Comparison of ENCODE assay signal across 8 cellular contexts in the genomic region with DNA sequence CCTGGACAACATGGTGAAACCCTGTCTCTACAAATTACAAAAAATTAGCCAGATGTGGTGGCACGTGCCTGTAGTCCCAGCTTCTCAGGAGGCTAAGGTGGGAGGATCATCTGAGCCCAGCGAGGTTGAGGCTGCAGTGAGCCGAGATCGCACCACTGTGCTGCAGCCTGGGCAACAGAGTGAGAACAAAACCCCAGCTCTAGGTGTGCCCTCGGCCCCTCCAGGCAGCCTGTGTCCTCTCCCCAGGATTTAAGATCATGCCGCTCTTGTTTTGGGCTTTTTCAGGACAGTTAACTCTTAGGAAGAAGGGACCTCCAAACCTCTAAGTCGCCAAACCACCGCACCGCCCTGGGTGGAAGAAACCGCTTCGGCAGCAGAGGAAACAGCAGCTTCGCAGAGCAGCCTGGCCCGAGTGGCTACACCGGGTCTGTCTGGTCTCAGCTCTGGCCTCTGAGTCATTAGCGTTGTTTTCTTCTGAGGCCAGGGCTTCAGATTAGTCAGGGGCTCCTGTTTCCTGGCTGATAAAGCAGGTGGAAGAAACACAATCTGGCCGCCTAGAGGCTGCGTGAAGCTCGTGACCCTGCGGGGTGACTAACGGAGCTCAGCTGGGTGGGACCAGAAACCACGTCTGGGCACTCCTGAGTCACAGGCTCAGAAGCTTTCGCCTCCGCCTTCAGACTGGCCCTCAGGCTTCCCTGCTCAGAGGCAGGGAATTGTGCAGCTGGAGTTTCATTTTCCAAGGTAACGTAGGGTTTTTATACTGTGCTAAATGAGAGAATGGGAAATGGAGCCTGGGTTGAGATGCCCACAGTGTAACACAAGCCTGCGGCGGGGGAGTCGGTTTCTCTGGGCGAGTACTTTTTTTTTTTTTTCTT. TPM values are rescaled to one million over a fixed set of nuclear protein-coding genes. Genes with fewer than 3 reads are reported as not detected.
DNase-seq lines count a peak whose midpoint lies in the region; ATAC-seq and TF ChIP-seq lines count a peak whose summit lies in the region.

No MANE protein-coding gene starts in this region.

- H3K36me3 Mint-ChIP-seq in chondrocyte (ENCODE audit: low read depth): no peaks in the 10 kb centered on the region

- intact Hi-C loops in right lobe of liver (cut with DNase I): loop anchor here (10.0 kb wide), 2 partner anchors 45 to 165 kb away; no protein-coding TSS in a partner anchor

- peak; percentile 50 for TF ChIP-seq POLR2A in right lobe of liver (IDR thresholded peaks at IDR 0.05)

- no peaks in the 10 kb centered on the region for H3K27me3 ChIP-seq in H7 (ENCODE audit: control insufficient read depth, insufficient read depth, low read length)
- H3K27me3 ChIP-seq in right lobe of liver: no peaks in the 10 kb centered on the region

- 35% methylated on average over 11 of the region's 28 CpGs for WGBS in right lobe of liver (ENCODE audit: insufficient coverage, low coverage, low lambda C conversion rate, missing lambda C conversion rate)

- H3K9me3 Mint-ChIP-seq in chondrocyte (ENCODE audit: low read depth): no peaks in the 10 kb centered on the region

- peak overlapping the region; percentile 9 to 72 (median 24) for H3K27ac ChIP-seq in right lobe of liver

- H3K27ac Mint-ChIP-seq in chondrocyte (ENCODE audit: unreplicated experiment): peak overlapping the region; percentile 98

- no peaks in the 10 kb centered on the region for H3K36me3 ChIP-seq in H7 (replicated peaks; ENCODE audit: control insufficient read depth, insufficient read depth, low read length)
- H3K36me3 ChIP-seq in right lobe of liver: no peaks in the 10 kb centered on the region

- H3K4me3 Mint-ChIP-seq in chondrocyte (ENCODE audit: unreplicated experiment): peak overlapping the region; percentile 59

- no peaks in the 10 kb centered on the region for H3K27me3 Mint-ChIP-seq in chondrocyte (ENCODE audit: low read depth)

- DNase-seq in H7 (peak; percentile 71), LoVo (ENCODE audit: low spot score) (peak; percentile 96), chondrocyte (ENCODE audit: low spot score) (peak; percentile 89), right lobe of liver (peak; percentile 59 to 71 (median 70))
- peak; percentile 61 for DNase-seq in activated CD4-positive, alpha-beta T cell treated with anti-CD3 and anti-CD28 coated beads for 1 hour
- peak; percentile 56 to 77 (median 66) for DNase-seq in stimulated activated CD4-positive, alpha-beta T cell treated with anti-CD3 and anti-CD28 coated beads, TNF-alpha, amount 100 ng/mL, for 48 hours (ENCODE audit: low read depth in 3 of 3)

- H3K9me3 ChIP-seq in right lobe of liver: no peaks in the 10 kb centered on the region

- ATAC-seq in right lobe of liver: peak; percentile 81 to 91 (median 88)
- ATAC-seq in GM21528 (IDR thresholded peaks at IDR 0.05; ENCODE audit: low FRiP score, unreplicated experiment): no peak

- no peaks in the 10 kb centered on the region for H3K4me1 ChIP-seq in right lobe of liver

- TF ChIP-seq CTCF in GM12872 (IDR thresholded peaks at IDR 0.05; ENCODE audit: insufficient read depth, low read depth, low read length) (peak; percentile 40; the same call in 1 of the 3 replicates), chondrocyte (IDR thresholded peaks at IDR 0.05) (peak; percentile 51), right lobe of liver (IDR thresholded peaks at IDR 0.05) (no peak)

- H3K4me1 Mint-ChIP-seq in chondrocyte (ENCODE audit: low read depth): peaks cover 38% of the 10 kb centered on the region

- H3K4me3 ChIP-seq in H7 (ENCODE audit: insufficient read depth, low read depth, low read length) (no peak overlapping the region), right lobe of liver (no peak overlapping the region)

RNA-seq across cellular contexts. Expression of a gene that starts 44.7 kb away (rescaled TPM):
- total RNA-seq in H7 (2014; rRNA removed; shearing (Covaris generic)): 12.7 and 13.9 TPM in 2 replicates
- total RNA-seq in chondrocyte (2.6 to 7.9 TPM (median 3.6 TPM) in 3 replicates), right lobe of liver (1 to 10 TPM in 2 of 6 experiments, under 1 TPM in 4; 0.27 to 2.1 (median 0.72) TPM)

RNA-seq across cellular contexts. Expression of a gene that starts 50.0 kb away (rescaled TPM):
- not detected in 2 replicates for total RNA-seq in H7 (2014; rRNA removed; shearing (Covaris generic))
- not detected in 3 replicates for total RNA-seq in chondrocyte
- 10 to 100 TPM in 4 of 6 experiments, 1 to 10 TPM in 2; 9.3 to 16.7 (median 13.0) TPM for total RNA-seq in right lobe of liver

Comparison
In these comparisons a context has a peak if more than half of its experiments do, and no peak if none do; other contexts are left out.
1. CTCF ChIP-seq: peak in GM12872 (single experiment) and chondrocyte (single experiment); none in right lobe of liver (0 of 4).
2. Peak in every context shown above with its lines, with median percentiles within 50 percentile points of each other: DNase-seq.